Comparison of ENCODE assay signal across 23 cellular contexts in the genomic region with DNA sequence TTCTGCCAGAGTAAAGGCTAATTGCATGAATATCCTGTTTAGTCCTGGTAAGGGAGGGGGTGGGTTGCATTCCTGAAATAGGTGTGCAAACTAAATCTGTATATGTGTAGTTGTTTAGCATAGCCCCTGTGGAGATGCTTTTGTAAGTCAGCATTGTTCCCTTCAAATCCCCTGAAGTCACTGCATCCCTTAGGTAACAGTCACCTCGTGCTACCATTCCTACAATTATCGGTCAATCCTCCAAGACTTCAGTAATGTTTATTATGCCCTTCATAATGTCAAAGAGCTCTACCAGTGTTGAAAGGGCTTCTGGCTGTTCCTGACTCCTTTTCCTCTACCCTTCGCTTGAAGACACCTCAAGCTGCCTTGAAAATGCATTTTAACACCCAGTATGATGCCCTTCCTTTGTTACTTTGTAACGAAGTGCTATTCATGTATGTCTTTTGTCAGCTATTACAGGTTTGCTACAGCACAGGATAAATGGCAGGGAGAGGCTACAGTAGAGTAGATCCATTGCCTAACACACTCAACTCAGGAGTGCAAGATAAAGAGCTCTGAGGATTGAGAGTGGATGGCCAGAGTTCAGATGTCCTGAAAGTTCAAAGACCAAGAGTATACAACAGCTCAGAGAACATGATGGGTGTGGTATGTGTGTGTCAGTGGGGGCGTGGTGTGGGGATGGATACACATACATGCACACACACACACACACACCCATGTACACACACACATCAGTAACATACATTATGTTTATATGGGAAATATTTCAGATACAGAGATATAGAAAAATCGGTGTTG. TPM values are rescaled to one million over a fixed set of nuclear protein-coding genes. Genes with fewer than 3 reads are reported as not detected.
"Had no signal": no experiment of that assay in that cellular context is flagged by ENCODE, and none has a peak within 500 bp of the region (broad histone marks: within the 10 kb centered on the region; RNA-seq: fewer than 3 reads in every experiment).

No MANE protein-coding gene starts in this region.

- H3K4me3 ChIP-seq: adrenal gland, breast epithelium, gastroesophageal sphincter, heart left ventricle, left ventricle myocardium inferior, ovary, psoas muscle, tibial nerve had no signal

- H3K9me3 ChIP-seq: adrenal gland, ovary had no signal

- H3K27me3 ChIP-seq: adrenal gland, breast epithelium, ovary, tibial nerve had no signal

- DNase-seq: activated CD4-positive, alpha-beta T cell treated with anti-CD3 and anti-CD28 coated beads for 1 hour; activated CD8-positive, alpha-beta memory T cell treated with anti-CD3 and anti-CD28 coated beads for 24 hours; activated gamma-delta T cell treated with Interleukin-2 at 50 U/mL for 16 hours; adrenal gland; effector CD4-positive, alpha-beta T cell; heart left ventricle; left ventricle myocardium inferior; mammary epithelial cell; naive B cell; ovary; psoas muscle; right cardiac atrium; stimulated activated naive CD8-positive, alpha-beta T cell treated with anti-CD3 and anti-CD28 coated beads, Interleukin-15, Interleukin-2, amounts not matched to agents 100 U/mL and 50 U/mL, for 24 hours; substantia nigra had no signal

- H3K36me3 ChIP-seq: adrenal gland, breast epithelium, gastroesophageal sphincter, heart left ventricle, left ventricle myocardium inferior, ovary, tibial nerve had no signal

- H3K4me1 ChIP-seq: adrenal gland, breast epithelium, gastroesophageal sphincter, heart left ventricle, left ventricle myocardium inferior, psoas muscle, tibial nerve had no signal

- ATAC-seq: activated naive CD4-positive, alpha-beta T cell treated with anti-CD3 and anti-CD28 coated beads, Interleukin-2, amount 50 U/mL, for 72 hours; esophagus mucosa; gastroesophageal sphincter; heart left ventricle; psoas muscle; right cardiac atrium; stimulated activated naive CD8-positive, alpha-beta T cell treated with anti-CD3 and anti-CD28 coated beads, Interleukin-15, Interleukin-2, amounts not matched to agents 100 U/mL and 50 U/mL, for 24 hours had no signal

- H3K27ac ChIP-seq: adrenal gland, breast epithelium, gastroesophageal sphincter, heart left ventricle, left ventricle myocardium inferior, ovary, psoas muscle, tibial nerve had no signal

RNA-seq across cellular contexts. Expression of gene FOXD3, which starts 27.4 kb away (rescaled TPM):
- total RNA-seq: activated naive CD4-positive, alpha-beta T cell treated with anti-CD3 and anti-CD28 coated beads, Interleukin-2, amount 50 U/mL, for 72 hours; astrocyte; breast epithelium; cerebellum; esophagus mucosa; kidney epithelial cell; mammary epithelial cell; mononuclear cell had no signal
- polyA plus RNA-seq: mammary epithelial cell had no signal
